Comparison of ENCODE assay signal across 9 cellular contexts in the genomic region with DNA sequence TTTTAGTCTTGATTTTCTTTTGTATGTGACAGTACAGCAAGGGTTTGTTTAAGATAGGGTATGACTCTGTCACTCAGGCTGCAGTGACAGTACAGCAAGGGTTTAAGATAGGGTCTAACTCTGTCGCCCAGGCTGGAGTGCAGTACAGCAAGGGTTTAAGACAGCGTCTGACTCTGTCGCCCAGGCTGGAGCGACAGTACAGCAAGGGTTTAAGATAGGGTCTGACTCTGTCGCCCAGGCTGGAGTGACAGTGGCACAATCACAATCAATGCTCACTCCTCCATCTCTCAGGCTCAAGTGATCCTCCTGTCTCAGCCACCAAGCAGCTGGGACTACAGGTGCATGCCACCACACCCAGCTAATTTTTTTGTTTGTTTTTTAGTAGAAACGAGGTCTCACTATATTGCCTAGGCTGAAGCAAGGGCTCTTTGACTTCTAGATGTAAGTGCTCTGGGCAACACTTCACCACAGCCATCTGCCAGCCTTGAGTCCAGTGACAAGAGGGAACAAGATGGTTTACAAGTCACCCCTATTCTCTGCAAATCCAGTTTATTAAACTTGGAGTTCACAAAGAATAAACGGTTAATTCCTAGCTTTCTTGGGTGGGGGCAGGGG. TPM values are rescaled to one million over a fixed set of nuclear protein-coding genes. Genes with fewer than 3 reads are reported as not detected.
A peak's percentile ranks its signal among the peaks of the same experiment; 100 is the strongest.
DNase-seq lines count a peak whose midpoint lies in the region; ATAC-seq and TF ChIP-seq lines count a peak whose summit lies in the region.
"Had no signal": no experiment of that assay in that cellular context is flagged by ENCODE, and none has a peak within 500 bp of the region (broad histone marks: within the 10 kb centered on the region; RNA-seq: fewer than 3 reads in every experiment).

No MANE protein-coding gene starts in this region.

- H3K27me3 Mint-ChIP-seq in endodermal cell (ENCODE audit: insufficient read depth): peaks cover 60% of the 10 kb centered on the region

- H3K36me3 Mint-ChIP-seq in endodermal cell (ENCODE audit: low read depth): peaks cover 19% of the 10 kb centered on the region

- peaks cover 1% of the 10 kb centered on the region for H3K4me1 Mint-ChIP-seq in endodermal cell

- H3K4me3 ChIP-seq in endodermal cell (ENCODE audit: low read length) (peak overlapping the region; percentile 84), rectal smooth muscle tissue (ENCODE audit: low read length) (peak overlapping the region; percentile 71)

- H3K9me3 Mint-ChIP-seq in endodermal cell: no peaks in the 10 kb centered on the region
- H3K9me3 Mint-ChIP-seq: activated naive CD4-positive, alpha-beta T cell treated with anti-CD3 and anti-CD28 coated beads, Interleukin-2, amount 50 U/mL, for 72 hours had no signal

- H3K27ac ChIP-seq in endodermal cell (ENCODE audit: low read depth, low read length): no peak overlapping the region
- H3K27ac ChIP-seq in rectal smooth muscle tissue (ENCODE audit: low read depth, low read length): peak overlapping the region; percentile 25

- DNase-seq in NCI-H524 treated with DMSO at 0.1 percent for 48 hours (lab: John Stamatoyannopoulos, UW) (peak; percentile 38), endodermal cell (no peak), LoVo (ENCODE audit: low spot score) (no peak), NCI-H1417 treated with DMSO at 0.1 percent for 48 hours (lab: John Stamatoyannopoulos, UW) (no peak), HuH-7.5 (ENCODE audit: low spot score) (no peak)

- H3K9ac ChIP-seq in ES-I3 (ENCODE audit: low read depth, low read length) (peak overlapping the region; percentile 51), endodermal cell (ENCODE audit: extremely low read depth, low read length, poor library complexity, severe bottlenecking) (no peak overlapping the region), rectal smooth muscle tissue (ENCODE audit: low read length) (no peak overlapping the region)

- H3K27ac Mint-ChIP-seq in endodermal cell: no peak overlapping the region

- no peaks in the 10 kb centered on the region for H3K36me3 ChIP-seq in ES-I3 (ENCODE audit: insufficient read depth, low read length)
- H3K36me3 ChIP-seq in endodermal cell (ENCODE audit: control insufficient read depth, insufficient read depth, low read length): peaks cover 20% of the 10 kb centered on the region
- peaks cover 3% of the 10 kb centered on the region for H3K36me3 ChIP-seq in rectal smooth muscle tissue (ENCODE audit: control insufficient read depth, insufficient read depth, low read length)

- WGBS in endodermal cell (ENCODE audit: insufficient coverage in 1 of 2, insufficient read length in 1 of 2), 2 experiments: 45 to 51% methylated on average over 6 to 7 of the region's 7 CpGs

- peak overlapping the region; percentile 64 for H3K4me3 Mint-ChIP-seq in endodermal cell

- ATAC-seq in HG02763 (IDR thresholded peaks at IDR 0.05; ENCODE audit: unreplicated experiment): no peak

- no peak for TF ChIP-seq CTCF in endodermal cell (conservative IDR thresholded peaks at IDR 0.05)

- H3K9me3 ChIP-seq in ES-I3 (ENCODE audit: control insufficient read depth, insufficient read depth, low read length) (no peaks in the 10 kb centered on the region), endodermal cell (ENCODE audit: control insufficient read depth, low read length) (no peaks in the 10 kb centered on the region)

- H3K27me3 ChIP-seq in endodermal cell (ENCODE audit: control insufficient read depth, insufficient read depth, low read length, poor library complexity, severe bottlenecking) (peaks cover 47% of the 10 kb centered on the region), rectal smooth muscle tissue (ENCODE audit: control insufficient read depth, insufficient read depth, low read length) (peaks cover 14% of the 10 kb centered on the region)

- H3K4me1 ChIP-seq in ES-I3 (ENCODE audit: insufficient read depth, low read length) (peaks cover 13% of the 10 kb centered on the region), endodermal cell (ENCODE audit: control insufficient read depth, insufficient read depth, low read length) (peaks cover 3% of the 10 kb centered on the region), rectal smooth muscle tissue (ENCODE audit: control insufficient read depth, insufficient read depth, low read length) (peaks cover 10% of the 10 kb centered on the region)

RNA-seq across cellular contexts. Expression of a gene that starts 1.0 kb away (rescaled TPM):
- total RNA-seq in endodermal cell: 1 to 10 TPM; 4.0 to 5.0 TPM
- polyA plus RNA-seq in endodermal cell (2013, experiment 1 of 2): 6.6 TPM
- 5.1 TPM for polyA plus RNA-seq in endodermal cell (2013, experiment 2 of 2)

RNA-seq across cellular contexts. Expression of a gene that starts 15.7 kb away (rescaled TPM):
- 1 to 10 TPM; 4.2 to 8.0 TPM for total RNA-seq in endodermal cell
- polyA plus RNA-seq in endodermal cell (2013, experiment 1 of 2): 7.4 TPM
- polyA plus RNA-seq in endodermal cell (2013, experiment 2 of 2): 5.7 TPM

RNA-seq across cellular contexts. Expression of a gene that starts 53.6 kb away (rescaled TPM):
- total RNA-seq in endodermal cell: 100 to 1,000 TPM; 207 to 223 TPM
- 240 TPM for polyA plus RNA-seq in endodermal cell (2013, experiment 1 of 2)
- polyA plus RNA-seq in endodermal cell (2013, experiment 2 of 2): 243 TPM
